In the genomic region with DNA sequence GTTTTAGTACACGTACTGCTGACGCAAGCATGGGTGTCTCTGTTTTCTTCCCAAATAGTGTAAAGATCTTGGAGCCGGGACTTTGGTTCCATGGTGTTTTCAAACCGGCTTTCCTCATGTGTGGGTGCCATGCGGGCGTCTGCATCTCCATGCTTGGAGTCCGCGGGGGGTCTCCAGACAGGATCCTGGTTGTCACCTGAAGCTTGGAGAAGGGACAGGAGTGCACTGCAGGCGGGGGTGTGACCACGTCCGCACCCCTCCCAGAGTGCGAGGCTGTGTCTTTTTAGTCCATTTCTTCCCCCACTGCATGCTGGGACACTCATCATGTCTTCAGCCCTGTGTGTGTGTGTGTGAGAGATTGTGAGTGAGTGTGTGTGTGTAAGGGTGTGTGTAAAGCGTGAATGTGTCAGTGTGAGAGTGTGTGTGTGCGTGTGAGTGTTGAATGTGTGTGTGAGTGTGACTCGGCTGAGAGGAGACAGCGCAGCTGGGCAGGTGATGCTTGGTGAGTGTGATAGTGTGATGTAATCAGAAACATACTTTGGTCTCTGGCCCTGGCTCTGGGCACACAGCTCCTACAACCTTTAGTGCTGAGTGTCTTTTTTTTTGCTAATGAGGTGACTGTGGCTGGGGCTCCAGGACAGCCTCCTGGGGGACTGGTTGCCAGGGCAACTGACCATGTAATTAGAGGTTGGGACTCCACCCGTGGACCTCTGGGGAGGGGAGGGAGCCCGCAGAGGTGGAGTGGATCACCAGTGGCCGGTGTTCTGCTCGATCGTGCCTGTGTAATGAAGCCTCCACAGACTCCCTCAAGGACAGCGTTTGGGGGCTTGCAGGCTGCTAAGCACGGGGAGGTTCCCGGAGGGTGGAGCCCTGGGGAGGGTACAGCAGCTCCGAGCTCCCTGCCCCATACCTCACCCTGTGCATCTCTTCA, we compare ENCODE assay signal across 1 cellular context.
TF ChIP-seq lines count a peak whose summit lies in the region.

No MANE protein-coding gene starts in this region.

TF ChIP-seq in GM23338, 12 proteins besides CTCF, POLR2A, EP300 and RAD21:
- TF ChIP-seq ZNF331 (CRISPR knock-in tag; IDR thresholded peaks at IDR 0.05; ENCODE audit: low read depth) (no peak), JUNB (IDR thresholded peaks at IDR 0.05; ENCODE audit: unreplicated experiment) (no peak), POLR2AphosphoS5 (IDR thresholded peaks at IDR 0.05; ENCODE audit: low read depth) (no peak), NANOG (IDR thresholded peaks at IDR 0.05; ENCODE audit: borderline replicate concordance) (no peak), ZNF114 (CRISPR knock-in tag; IDR thresholded peaks at IDR 0.05) (no peak), EZH2phosphoT487 (IDR thresholded peaks at IDR 0.05; ENCODE audit: unreplicated experiment) (no peak)
- TF ChIP-seq, protein P1, sequence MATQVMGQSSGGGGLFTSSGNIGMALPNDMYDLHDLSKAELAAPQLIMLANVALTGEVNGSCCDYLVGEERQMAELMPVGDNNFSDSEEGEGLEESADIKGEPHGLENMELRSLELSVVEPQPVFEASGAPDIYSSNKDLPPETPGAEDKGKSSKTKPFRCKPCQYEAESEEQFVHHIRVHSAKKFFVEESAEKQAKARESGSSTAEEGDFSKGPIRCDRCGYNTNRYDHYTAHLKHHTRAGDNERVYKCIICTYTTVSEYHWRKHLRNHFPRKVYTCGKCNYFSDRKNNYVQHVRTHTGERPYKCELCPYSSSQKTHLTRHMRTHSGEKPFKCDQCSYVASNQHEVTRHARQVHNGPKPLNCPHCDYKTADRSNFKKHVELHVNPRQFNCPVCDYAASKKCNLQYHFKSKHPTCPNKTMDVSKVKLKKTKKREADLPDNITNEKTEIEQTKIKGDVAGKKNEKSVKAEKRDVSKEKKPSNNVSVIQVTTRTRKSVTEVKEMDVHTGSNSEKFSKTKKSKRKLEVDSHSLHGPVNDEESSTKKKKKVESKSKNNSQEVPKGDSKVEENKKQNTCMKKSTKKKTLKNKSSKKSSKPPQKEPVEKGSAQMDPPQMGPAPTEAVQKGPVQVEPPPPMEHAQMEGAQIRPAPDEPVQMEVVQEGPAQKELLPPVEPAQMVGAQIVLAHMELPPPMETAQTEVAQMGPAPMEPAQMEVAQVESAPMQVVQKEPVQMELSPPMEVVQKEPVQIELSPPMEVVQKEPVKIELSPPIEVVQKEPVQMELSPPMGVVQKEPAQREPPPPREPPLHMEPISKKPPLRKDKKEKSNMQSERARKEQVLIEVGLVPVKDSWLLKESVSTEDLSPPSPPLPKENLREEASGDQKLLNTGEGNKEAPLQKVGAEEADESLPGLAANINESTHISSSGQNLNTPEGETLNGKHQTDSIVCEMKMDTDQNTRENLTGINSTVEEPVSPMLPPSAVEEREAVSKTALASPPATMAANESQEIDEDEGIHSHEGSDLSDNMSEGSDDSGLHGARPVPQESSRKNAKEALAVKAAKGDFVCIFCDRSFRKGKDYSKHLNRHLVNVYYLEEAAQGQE (IDR thresholded peaks at IDR 0.05; ENCODE audit: unreplicated experiment) = no peak
